In the genomic region with DNA sequence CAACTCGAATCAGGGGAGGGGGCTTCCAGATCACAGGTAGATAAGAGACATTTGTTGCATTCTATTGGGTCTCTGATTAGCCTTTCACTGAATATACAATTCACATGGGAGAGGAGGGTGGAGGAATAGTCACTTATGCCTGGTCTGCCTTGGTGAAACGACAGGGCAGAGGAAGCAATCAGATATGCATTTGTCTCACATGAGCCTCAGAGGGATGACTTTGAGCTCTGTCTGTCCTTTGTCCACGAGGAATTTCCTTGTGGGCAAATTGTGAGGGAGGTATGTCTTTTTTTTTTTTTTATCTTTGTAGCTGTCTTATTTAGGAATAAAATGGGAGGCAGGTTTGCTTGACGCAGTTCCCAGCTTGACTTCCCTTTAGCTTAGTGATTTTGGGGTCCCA, we compare ENCODE assay signal across 14 cellular contexts. TPM values are rescaled to one million over a fixed set of nuclear protein-coding genes. Genes with fewer than 3 reads are reported as not detected.
A peak's percentile ranks its signal among the peaks of the same experiment; 100 is the strongest.
DNase-seq lines count a peak whose midpoint lies in the region; ATAC-seq, FAIRE-seq and TF ChIP-seq lines count a peak whose summit lies in the region.
"Had no signal": no experiment of that assay in that cellular context is flagged by ENCODE, and none has a peak within 500 bp of the region (broad histone marks: within the 10 kb centered on the region; RNA-seq: fewer than 3 reads in every experiment).

No MANE protein-coding gene starts in this region.

- FAIRE-seq in GM19239 (lab: Jason Lieb, UNC): no peak
- FAIRE-seq: frontal cortex, H54 had no signal

- no peaks in the 10 kb centered on the region for H3K9me3 Mint-ChIP-seq in CD4-positive, alpha-beta memory T cell
- H3K9me3 Mint-ChIP-seq in natural killer cell: no peaks in the 10 kb centered on the region

- no peak for TF ChIP-seq POLR2A in breast epithelium (IDR thresholded peaks at IDR 0.05)

- CTCF ChIA-PET in CD4-positive, alpha-beta memory T cell (lab: Charles Lee; ENCODE audit: partially characterized antibody): interaction anchor here (0.8 to 7.3 kb wide), 50 partner anchors 8 to 1082 kb away, joined by 3 to 210 read pairs (median 5); partner anchors contain the start of genes OFD1, TMSB4X and TRAPPC2

- DNase-seq in CD4-positive, alpha-beta memory T cell: no peak
- DNase-seq in breast epithelium (ENCODE audit: low spot score in 2 of 2) (no peak), natural killer cell (no peak), GM19239 (ENCODE audit: insufficient read length, low spot score) (no peak), Right ventricle myocardium inferior (ENCODE audit: missing footprints) (no peak)

- POLR2A ChIA-PET in CD4-positive, alpha-beta memory T cell (lab: Charles Lee; ENCODE audit: partially characterized antibody): interaction anchor here (0.5 to 17.9 kb wide), 22 partner anchors 11 to 1061 kb away, joined by 3 to 1441 read pairs (median 4); partner anchors contain the start of gene TMSB4X

- peaks cover 35 to 53% (median 46%) of the 10 kb centered on the region in 4 donors for H3K4me1 Mint-ChIP-seq in CD4-positive, alpha-beta memory T cell
- H3K4me1 Mint-ChIP-seq in natural killer cell: peaks cover 33 to 47% of the 10 kb centered on the region in 2 donors

- no peak for ATAC-seq in natural killer cell
- ATAC-seq in HG03025 (IDR thresholded peaks at IDR 0.05; ENCODE audit: low FRiP score, unreplicated experiment): no peak
- ATAC-seq in Right ventricle myocardium inferior: no peak
- ATAC-seq in GM19467 (IDR thresholded peaks at IDR 0.05; ENCODE audit: unreplicated experiment): no peak

- H3K27me3 Mint-ChIP-seq in CD4-positive, alpha-beta memory T cell: no peaks in the 10 kb centered on the region
- H3K27me3 Mint-ChIP-seq in natural killer cell (ENCODE audit: low read depth in 2 of 2): peaks cover 0 to 9% of the 10 kb centered on the region in 2 donors

- H3K4me3 Mint-ChIP-seq in CD4-positive, alpha-beta memory T cell: peak overlapping the region in 1 of 8 donors; percentile 30
- peak overlapping the region; percentile 55 for H3K4me3 Mint-ChIP-seq in natural killer cell

- peaks cover 0 to 6% of the 10 kb centered on the region in 2 donors for H3K36me3 Mint-ChIP-seq in CD4-positive, alpha-beta memory T cell
- H3K36me3 Mint-ChIP-seq in natural killer cell: no peaks in the 10 kb centered on the region

- intact Hi-C loops in CD4-positive, alpha-beta memory T cell (cut with micrococcal nuclease): loop anchor here (1.0 to 5.0 kb wide), 5 partner anchors 80 to 1086 kb away; no protein-coding TSS in a partner anchor
- intact Hi-C loops in breast epithelium (cut with DNase I; ENCODE audit: low total_unique reads): no loop called here
- intact Hi-C loops in natural killer cell (cut with micrococcal nuclease): loop anchor here (1.0 to 5.0 kb wide), 2 partner anchors 197 to 1086 kb away; no protein-coding TSS in a partner anchor
- intact Hi-C loops in Right ventricle myocardium inferior (cut with DNase I): loop anchor here (2.0 kb wide), 1 partner anchor 542 kb away; no protein-coding TSS in a partner anchor

- no peaks in the 10 kb centered on the region for H3K9me3 ChIP-seq in CD4-positive, alpha-beta memory T cell (ENCODE audit: control insufficient read depth in 1 of 2, low read length in 2 of 2)
- H3K9me3 ChIP-seq in KOPT-K1 (ENCODE audit: insufficient read depth, low read length, poor library complexity, severe bottlenecking): no peaks in the 10 kb centered on the region
- no peaks in the 10 kb centered on the region for H3K9me3 ChIP-seq in breast epithelium
- H3K9me3 ChIP-seq: psoas muscle, thyroid gland had no signal

- no peak for TF ChIP-seq CTCF in breast epithelium (IDR thresholded peaks at IDR 0.05)
- no peak for TF ChIP-seq CTCF in natural killer cell (IDR thresholded peaks at IDR 0.05)

- peak overlapping the region; percentile 91 to 99 (median 97) for H3K27ac Mint-ChIP-seq in CD4-positive, alpha-beta memory T cell
- H3K27ac Mint-ChIP-seq in natural killer cell: peak overlapping the region; percentile 95 to 97

- H3K4me1 ChIP-seq in CD4-positive, alpha-beta memory T cell (ENCODE audit: insufficient read depth, low read length): peaks cover 43% of the 10 kb centered on the region
- no peaks in the 10 kb centered on the region for H3K4me1 ChIP-seq in breast epithelium

- no peaks in the 10 kb centered on the region for H3K27me3 ChIP-seq in CD4-positive, alpha-beta memory T cell (ENCODE audit: insufficient read depth, low read length)
- H3K27me3 ChIP-seq in breast epithelium: peaks cover 0 to 11% of the 10 kb centered on the region in 2 donors
- H3K27me3 ChIP-seq: thyroid gland had no signal

- no peak overlapping the region for H3K27ac ChIP-seq in CD4-positive, alpha-beta memory T cell (ENCODE audit: low read depth, low read length)
- H3K27ac ChIP-seq in KOPT-K1 (ENCODE audit: low read depth, low read length, poor library complexity, severe bottlenecking): peak overlapping the region; percentile 100
- H3K27ac ChIP-seq in breast epithelium: peak overlapping the region; percentile 34 to 35
- H3K27ac ChIP-seq: psoas muscle had no signal

- no peak overlapping the region for H3K4me3 ChIP-seq in CD4-positive, alpha-beta memory T cell (ENCODE audit: low read length in 2 of 2)
- no peak overlapping the region for H3K4me3 ChIP-seq in breast epithelium
- H3K4me3 ChIP-seq: BLaER1 treated with 17β-estradiol and CSF1 and Interleukin-3, amounts not matched to agents 10 nM and 100 nM; psoas muscle; thyroid gland had no signal

- H3K36me3 ChIP-seq in CD4-positive, alpha-beta memory T cell (ENCODE audit: insufficient read depth, low read length): no peaks in the 10 kb centered on the region
- H3K36me3 ChIP-seq in KOPT-K1 (ENCODE audit: insufficient read depth, low read length) (no peaks in the 10 kb centered on the region), breast epithelium (no peaks in the 10 kb centered on the region)
- H3K36me3 ChIP-seq: BLaER1 treated with 17β-estradiol and CSF1 and Interleukin-3, amounts not matched to agents 10 nM and 100 nM; thyroid gland had no signal

RNA-seq across cellular contexts. Expression of gene TMSB4X, which starts 28.5 kb away (rescaled TPM):
- 1,000 to 10,000 TPM; 4,851 to 5,116 TPM for total RNA-seq in CD4-positive, alpha-beta memory T cell
- over 10,000 TPM; 27,942 to 36,115 TPM for polyA plus RNA-seq in CD4-positive, alpha-beta memory T cell
- total RNA-seq in breast epithelium: 1,000 to 10,000 TPM; 1,496 to 5,389 (median 3,453) TPM
- 1,000 to 10,000 TPM; 5,049 to 6,005 (median 5,892) TPM for total RNA-seq in natural killer cell
- 1,134 TPM for total RNA-seq in Right ventricle myocardium inferior

RNA-seq across cellular contexts. Expression of gene TLR8, which starts 40.0 kb away (rescaled TPM):
- total RNA-seq in CD4-positive, alpha-beta memory T cell: under 1 TPM; 0.26 to 0.33 TPM
- not detected for polyA plus RNA-seq in CD4-positive, alpha-beta memory T cell
- 1 to 10 TPM in 2 of 3 donors, under 1 TPM in 1; 0.66 to 6.6 (median 1.0) TPM for total RNA-seq in breast epithelium
- total RNA-seq in natural killer cell: 1 to 10 TPM in 1 of 3 donors, under 1 TPM in 2; 0.95 to 1.9 (median 0.95) TPM
- total RNA-seq in Right ventricle myocardium inferior: 1.5 TPM
- total RNA-seq: LHCN-M2 had no signal
